In the genomic region with DNA sequence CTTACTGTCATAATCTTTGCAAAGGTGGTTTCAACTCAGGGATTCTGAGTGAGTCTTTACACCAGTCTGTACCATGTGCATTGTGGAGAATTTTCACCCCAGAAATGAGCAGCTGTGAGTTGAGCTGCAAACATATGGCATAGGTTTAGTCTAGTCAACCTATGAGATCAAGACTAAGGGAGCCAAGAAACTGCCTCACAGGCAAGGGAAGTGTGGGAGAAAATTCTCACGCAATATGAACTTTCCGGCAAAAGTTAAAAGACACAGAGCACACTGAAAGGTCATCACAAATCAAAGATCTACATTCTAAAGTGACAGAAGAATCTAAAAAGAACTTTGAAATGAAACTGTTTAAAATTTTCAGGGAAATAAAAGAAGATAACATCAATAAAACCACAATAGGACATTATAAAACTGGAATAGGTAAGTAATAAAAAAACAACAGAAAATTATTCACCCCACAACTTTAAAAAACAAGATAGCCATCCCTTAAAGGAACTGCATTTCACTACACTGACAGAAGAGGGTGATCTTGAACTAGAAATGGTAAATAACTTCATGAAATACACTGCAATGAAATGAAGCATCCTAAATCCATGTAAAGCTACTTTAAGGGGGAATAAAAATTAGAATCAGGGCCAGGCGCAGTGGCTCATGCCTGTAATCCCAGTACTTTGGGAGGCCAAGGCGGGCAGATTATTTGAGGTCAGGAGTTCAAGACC, we compare ENCODE assay signal across 9 cellular contexts.
DNase-seq lines count a peak whose midpoint lies in the region; ATAC-seq and TF ChIP-seq lines count a peak whose summit lies in the region.
"Had no signal": no experiment of that assay in that cellular context is flagged by ENCODE, and none has a peak within 500 bp of the region (broad histone marks: within the 10 kb centered on the region; RNA-seq: fewer than 3 reads in every experiment).

No MANE protein-coding gene starts in this region.

- H3K4me1 Mint-ChIP-seq in Caco-2 (ENCODE audit: low read depth, unreplicated experiment) = peaks cover 2% of the 10 kb centered on the region

- DNase-seq in Caco-2 (no peak), KG1 (lab: John Stamatoyannopoulos, UW) (peak; percentile 5), WERI-Rb-1 (no peak), left lung (no peak), sigmoid colon (no peak)

- no peak for TF ChIP-seq EP300 in sigmoid colon (IDR thresholded peaks at IDR 0.05)

- intact Hi-C loops in Caco-2 (cut with micrococcal nuclease; ENCODE audit: unreplicated experiment) (loop anchor here (1.0 to 5.0 kb wide), 3 partner anchors 38 to 502 kb away; no protein-coding TSS in a partner anchor), left lung (cut with DNase I) (no loop called here), sigmoid colon (cut with DNase I) (no loop called here)

- H3K9me3 ChIP-seq in Caco-2 (no peaks in the 10 kb centered on the region), WERI-Rb-1 (ENCODE audit: severe bottlenecking) (no peaks in the 10 kb centered on the region), left lung (no peaks in the 10 kb centered on the region), sigmoid colon (no peaks in the 10 kb centered on the region)

- TF ChIP-seq CTCF in Caco-2 (IDR thresholded peaks at IDR 0.05; ENCODE audit: insufficient read depth in 1 of 2, low read depth in 1 of 2, low read length in 1 of 2, severe bottlenecking in 1 of 2, unreplicated experiment in 1 of 2) = peak; percentile 42 to 67
- peak; percentile 34; the same call in 1 of the 2 replicates for TF ChIP-seq CTCF in WERI-Rb-1 (IDR thresholded peaks at IDR 0.05; ENCODE audit: low read depth, low read length)
- TF ChIP-seq CTCF in left lung (IDR thresholded peaks at IDR 0.05) = peak; percentile 25 to 35
- peak in 1 of 4 experiments; percentile 14 for TF ChIP-seq CTCF in sigmoid colon (IDR thresholded peaks at IDR 0.05)

- 65 to 79% methylated on average over 4 of the region's 4 CpGs for WGBS in sigmoid colon, 2 donors

- no peaks in the 10 kb centered on the region for H3K9me3 Mint-ChIP-seq in Caco-2 (ENCODE audit: unreplicated experiment)

- H3K27ac ChIP-seq in WERI-Rb-1 (no peak overlapping the region), left lung (no peak overlapping the region), sigmoid colon (no peak overlapping the region)

- ATAC-seq in left lung = peak; percentile 65
- ATAC-seq in HG03097 (IDR thresholded peaks at IDR 0.05; ENCODE audit: low FRiP score, unreplicated experiment) = no peak
- no peak for ATAC-seq in GM18870 (IDR thresholded peaks at IDR 0.05; ENCODE audit: unreplicated experiment)
- ATAC-seq in GM21390 (IDR thresholded peaks at IDR 0.05; ENCODE audit: unreplicated experiment) = no peak
- ATAC-seq: activated CD4-positive, CD25-positive, alpha-beta regulatory T cell treated with anti-CD3 and anti-CD28 coated beads, Interleukin-2, amount 50 U/mL, for 24 hours had no signal

- POLR2A ChIA-PET in Caco-2 (lab: Charles Lee) = interaction anchor here (0.5 kb wide), 1 partner anchor 515 kb away, joined by 5 read pairs; no protein-coding TSS in a partner anchor

- H3K4me3 ChIP-seq in Caco-2 (ENCODE audit: low read depth, low read length) (no peak overlapping the region), WERI-Rb-1 (ENCODE audit: low read depth, low read length) (no peak overlapping the region), left lung (no peak overlapping the region), sigmoid colon (no peak overlapping the region)

- no TSS peak for BruUV-seq in Caco-2 (replicated peaks; lab: Mats Ljungman, UMichigan)

- no peak overlapping the region for H3K27ac Mint-ChIP-seq in Caco-2 (ENCODE audit: unreplicated experiment)

- no peaks in the 10 kb centered on the region for H3K36me3 Mint-ChIP-seq in Caco-2 (ENCODE audit: insufficient read depth, unreplicated experiment)

- no peaks in the 10 kb centered on the region for H3K4me1 ChIP-seq in Caco-2
- H3K4me1 ChIP-seq in left lung = no peaks in the 10 kb centered on the region
- H3K4me1 ChIP-seq in sigmoid colon = no peaks in the 10 kb centered on the region

- no peak overlapping the region for H3K4me3 Mint-ChIP-seq in Caco-2 (ENCODE audit: unreplicated experiment)

- H3K36me3 ChIP-seq in Caco-2 (ENCODE audit: control insufficient read depth, insufficient read depth, low read length) (no peaks in the 10 kb centered on the region), WERI-Rb-1 (no peaks in the 10 kb centered on the region), left lung (no peaks in the 10 kb centered on the region), sigmoid colon (no peaks in the 10 kb centered on the region)

- TF ChIP-seq POLR2A in sigmoid colon (IDR thresholded peaks at IDR 0.05) = no peak

- peaks cover 12% of the 10 kb centered on the region for H3K27me3 Mint-ChIP-seq in Caco-2 (ENCODE audit: insufficient read depth, unreplicated experiment)

- H3K27me3 ChIP-seq in Caco-2 (replicated peaks; ENCODE audit: control insufficient read depth, insufficient read depth, low read length) (no peaks in the 10 kb centered on the region), WERI-Rb-1 (ENCODE audit: insufficient read depth, low read depth, severe bottlenecking) (no peaks in the 10 kb centered on the region), left lung (peaks cover 0 to 13% of the 10 kb centered on the region in 2 donors), sigmoid colon (peaks cover 0 to 1% (median 0%) of the 10 kb centered on the region in 3 donors)

- CTCF ChIA-PET in Caco-2 (lab: Charles Lee) = interaction anchor here (0.6 to 1.7 kb wide), 8 partner anchors 36 to 499 kb away, joined by 3 to 19 read pairs (median 4); no protein-coding TSS in a partner anchor
